Comparison of ENCODE assay signal across 29 cellular contexts in genomic region chr4:48708610-48709009, GRCh38.
"Had no signal": no experiment of that assay in that cellular context is flagged by ENCODE, and none has a peak within 500 bp of the region (broad histone marks: within the 10 kb centered on the region; RNA-seq: fewer than 3 reads in every experiment).

No MANE protein-coding gene starts in this region.

- H3K4me3 ChIP-seq: left ventricle myocardium inferior, lung, neural progenitor cell, right atrium auricular region, skin epidermis, suprapubic skin, thoracic aorta, tibial artery, uterus had no signal

- H3K9me3 ChIP-seq: left ventricle myocardium inferior, neutrophil, right atrium auricular region, suprapubic skin, thoracic aorta, tibial artery, uterus had no signal

- H3K36me3 ChIP-seq: right atrium auricular region, thoracic aorta, uterus had no signal

- H3K9me3 Mint-ChIP-seq: immature natural killer cell, natural killer cell had no signal

- H3K27ac Mint-ChIP-seq: mesothelial cell of epicardium, natural killer cell, nephron progenitor cell, neural progenitor cell, progenitor cell of endocrine pancreas, type B pancreatic cell had no signal

- H3K4me1 Mint-ChIP-seq: nephron progenitor cell had no signal

- H3K27me3 ChIP-seq: neural progenitor cell, neutrophil, right atrium auricular region, suprapubic skin, tibial artery, uterus had no signal

- H3K27me3 Mint-ChIP-seq: naive B cell; progenitor cell of endocrine pancreas; stimulated activated naive B cell treated with anti-CD40 and anti-IgM and Interleukin-4, amounts not matched to agents 10 μg/mL and 1 μg/mL and 100 μg/mL, for 72 hours; type B pancreatic cell had no signal

- H3K27ac ChIP-seq: left ventricle myocardium inferior, neural progenitor cell, neutrophil, parathyroid adenoma, right atrium auricular region, skin epidermis, suprapubic skin, thoracic aorta, tibial artery, uterus had no signal

- H3K4me3 Mint-ChIP-seq: immature natural killer cell; mesothelial cell of epicardium; naive B cell; natural killer cell; nephron progenitor cell; neural progenitor cell; stimulated activated naive B cell treated with anti-CD40 and anti-IgM and Interleukin-4, amounts not matched to agents 10 μg/mL and 1 μg/mL and 100 μg/mL, for 72 hours; type B pancreatic cell had no signal

- H3K4me1 ChIP-seq: left ventricle myocardium inferior, parathyroid adenoma, right atrium auricular region, suprapubic skin, uterus had no signal

- DNase-seq: hypothalamus; immature natural killer cell; islet precursor cell; left ventricle myocardium inferior; mesendoderm; naive B cell; natural killer cell; nephron progenitor cell; occipital lobe; stimulated activated CD4-positive, alpha-beta T cell treated with anti-CD3 and anti-CD28 coated beads, Interleukin-12 subunit alpha, Interleukin-12 subunit beta, amount 100 ng/mL, for 4 hours; stimulated activated CD4-positive, alpha-beta T cell treated with anti-CD3 and anti-CD28 coated beads, Interleukin-15, amount 100 ng/mL, for 24 hours; stimulated activated CD4-positive, alpha-beta T cell treated with anti-CD3 and anti-CD28 coated beads, Interleukin-2, amount 100 ng/mL, for 24 hours; stimulated activated CD4-positive, alpha-beta T cell treated with anti-CD3 and anti-CD28 coated beads, Interleukin-4, amount 100 ng/mL, for 1 hour; stimulated activated naive B cell treated with anti-CD40 and anti-IgM and Interleukin-4, amounts not matched to agents 10 μg/mL and 1 μg/mL and 100 μg/mL, for 72 hours; stimulated activated naive CD8-positive, alpha-beta T cell treated with anti-CD3 and anti-CD28 coated beads, Interleukin-15, Interleukin-2, amounts not matched to agents 100 U/mL and 50 U/mL, for 24 hours; tibial artery; uterus had no signal

- ATAC-seq: natural killer cell; sciatic nerve; stimulated activated naive B cell treated with anti-CD40 and anti-IgM and Interleukin-4, amounts not matched to agents 10 μg/mL and 1 μg/mL and 100 μg/mL, for 72 hours; stimulated activated naive CD8-positive, alpha-beta T cell treated with anti-CD3 and anti-CD28 coated beads, Interleukin-15, Interleukin-2, amounts not matched to agents 100 U/mL and 50 U/mL, for 24 hours had no signal
